ENCODE assay signal across 8 cellular contexts in the genomic region with DNA sequence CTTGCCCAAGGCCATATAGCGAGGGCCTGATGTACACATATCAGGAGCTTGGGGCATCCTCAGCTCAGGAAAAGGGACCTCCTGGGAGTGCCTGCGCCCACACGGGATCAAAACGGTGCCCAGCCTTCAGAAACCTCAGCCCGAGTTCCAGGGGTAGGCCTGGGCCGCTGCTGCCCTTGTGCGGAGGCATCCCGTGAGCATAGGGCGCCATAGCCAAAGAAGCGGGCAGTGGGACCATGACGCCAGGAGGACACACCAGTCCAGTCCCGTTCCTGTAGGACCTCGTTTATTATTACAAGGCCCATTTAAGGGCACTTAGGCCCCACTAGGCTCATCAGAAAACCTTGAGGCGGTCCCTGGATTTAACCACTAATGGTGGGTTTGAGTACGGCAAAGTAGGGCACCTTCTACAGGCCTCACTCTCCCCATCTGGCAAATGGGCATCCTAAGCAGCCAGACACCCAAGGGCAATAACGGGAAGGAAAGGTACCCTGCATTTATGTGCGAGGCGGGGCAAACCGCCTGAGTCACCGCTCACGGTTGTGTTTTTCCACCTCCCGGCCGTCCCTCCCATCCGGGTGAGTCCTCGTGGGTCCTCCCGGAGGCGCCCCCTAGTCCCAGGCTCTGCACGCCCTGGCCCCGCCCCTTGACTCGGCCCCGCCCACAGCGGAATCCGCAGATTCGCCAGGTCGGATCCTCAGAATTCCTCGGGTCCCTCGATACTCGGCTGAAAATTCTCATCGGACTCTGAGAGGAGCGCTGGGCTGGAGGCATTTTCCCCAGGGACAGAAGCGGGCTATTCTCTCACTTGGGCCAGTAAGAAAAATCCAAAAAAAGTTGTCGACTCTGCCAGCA. TPM values are rescaled to one million over a fixed set of nuclear protein-coding genes. Genes with fewer than 3 reads are reported as not detected.
DNase-seq lines count a peak whose midpoint lies in the region; ATAC-seq, FAIRE-seq and TF ChIP-seq lines count a peak whose summit lies in the region.

No MANE protein-coding gene starts in this region.

- ATAC-seq in HG02840 (IDR thresholded peaks at IDR 0.05; ENCODE audit: low FRiP score, unreplicated experiment): peak; percentile 40

- peak; percentile 49 for DNase-seq in NCI-H2196 treated with DMSO at 0.1 percent for 48 hours (lab: John Stamatoyannopoulos, UW; ENCODE audit: unreplicated experiment)
- DNase-seq in activated CD4-positive, CD25-positive, alpha-beta regulatory T cell (lab: John Stamatoyannopoulos, UW): peak; percentile 61 to 86 (median 77)
- peak in 52 of 61 donors; percentile 10 to 86 (median 73) for DNase-seq in caudate nucleus (lab: John Stamatoyannopoulos, UW)
- DNase-seq in keratinocyte (ENCODE audit: low read depth, low spot score): no peak
- peak; percentile 96 for DNase-seq in stimulated activated CD4-positive, alpha-beta T cell treated with anti-CD3 and anti-CD28 coated beads, Interleukin-15, amount 100 ng/mL, for 24 hours
- no peak for DNase-seq in OCI-M2 (lab: John Stamatoyannopoulos, UW; ENCODE audit: unreplicated experiment)

- H3K9me1 ChIP-seq in keratinocyte (ENCODE audit: control insufficient read depth, extremely low read depth, insufficient read depth, low read length): no peaks in the 10 kb centered on the region

- peaks cover 19 to 27% of the 10 kb centered on the region in 2 experiments for H3K36me3 ChIP-seq in keratinocyte (ENCODE audit: control insufficient read depth in 2 of 2, extremely low read depth in 1 of 2, insufficient read depth in 2 of 2, low read length in 2 of 2)

- no peak for FAIRE-seq in keratinocyte (lab: Jason Lieb, UNC)

- peaks cover 2% of the 10 kb centered on the region for H4K20me1 ChIP-seq in keratinocyte (ENCODE audit: control insufficient read depth, extremely low read depth, insufficient read depth, low read length)

- peak overlapping the region; percentile 90 for H3K4me2 ChIP-seq in keratinocyte (ENCODE audit: control insufficient read depth, extremely low read depth, insufficient read depth, low read depth, low read length)

- peaks cover 24% of the 10 kb centered on the region for H3K79me2 ChIP-seq in keratinocyte (ENCODE audit: control insufficient read depth, insufficient read depth, low read length)

- H3K9me3 ChIP-seq in keratinocyte (ENCODE audit: control insufficient read depth, low read depth, low read length): no peaks in the 10 kb centered on the region

- TF ChIP-seq CTCF in GM12874 (IDR thresholded peaks at IDR 0.05; ENCODE audit: insufficient read depth, low read depth, low read length): peak; percentile 35
- TF ChIP-seq CTCF in keratinocyte (optimal IDR thresholded peaks at IDR 0.05 in 1 of 3, IDR thresholded peaks at IDR 0.05 in 1 of 3, conservative IDR thresholded peaks at IDR 0.05 in 1 of 3; ENCODE audit: extremely low read depth in 1 of 3, insufficient read depth in 2 of 3, low read length in 3 of 3): peak in 2 of 3 experiments; percentile 26 to 48

- peak overlapping the region; percentile 79 to 89 (median 85) for H3K4me3 ChIP-seq in keratinocyte (ENCODE audit: control insufficient read depth in 2 of 3, extremely low read depth in 1 of 3, insufficient read depth in 2 of 3, low read depth in 1 of 3, low read length in 3 of 3)

- dilution Hi-C loops in keratinocyte (cut with MboI; ENCODE audit: extremely low pct_ligation_motif_present, low sequenced_read_pairs): no loop called here

- H3K4me1 ChIP-seq in keratinocyte (ENCODE audit: control insufficient read depth, extremely low read depth, insufficient read depth, low read length): peaks cover 12% of the 10 kb centered on the region

- H3K9ac ChIP-seq in keratinocyte (ENCODE audit: control insufficient read depth, extremely low read depth, insufficient read depth, low read length): peak overlapping the region; percentile 99

- peak overlapping the region; percentile 82 for H2AFZ ChIP-seq in keratinocyte (ENCODE audit: control insufficient read depth, low read length)

- no peaks in the 10 kb centered on the region for H3K27me3 ChIP-seq in keratinocyte (ENCODE audit: control insufficient read depth, extremely low read depth, insufficient read depth, low read length)

- H3K27ac ChIP-seq in caudate nucleus (ENCODE audit: low read depth, low read length): peak overlapping the region; percentile 97
- peak overlapping the region; percentile 97 for H3K27ac ChIP-seq in keratinocyte (ENCODE audit: control insufficient read depth, insufficient read depth, low read length)

RNA-seq across cellular contexts. Expression of gene SETD1A, which starts 0.7 kb away (rescaled TPM):
- 0.94 to 3.7 TPM (median 1.1 TPM) in 3 replicates for polyA plus RNA-seq in keratinocyte
- polyA plus RNA-seq in keratinocyte (2011; ENCODE audit: low read depth): 3.0 TPM
- polyA plus RNA-seq in keratinocyte (2011; cell fraction: cytosol; rRNA removed): 1.4 and 2.1 TPM in 2 replicates
- 8.9 and 11.2 TPM in 2 replicates for polyA plus RNA-seq in keratinocyte (2011; cell fraction: nucleus; rRNA removed)
- polyA plus RNA-seq in keratinocyte (2012; ENCODE audit: low replicate concordance): 4.7 and 10.9 TPM in 2 replicates
- 1.5 to 17.4 TPM (median 2.2 TPM) in 3 replicates for polyA minus RNA-seq in keratinocyte
- polyA minus RNA-seq in keratinocyte (2011; cell fraction: cytosol; rRNA and poly(A)+ RNA removed): 2.5 TPM
- 3.7 and 5.2 TPM in 2 replicates for polyA minus RNA-seq in keratinocyte (2011; cell fraction: nucleus; rRNA and poly(A)+ RNA removed)

RNA-seq across cellular contexts. Expression of gene ORAI3, which starts 8.0 kb away (rescaled TPM):
- 8.1 to 12.7 TPM (median 10.8 TPM) in 3 replicates for polyA plus RNA-seq in keratinocyte
- polyA plus RNA-seq in keratinocyte (2011; ENCODE audit: low read depth): 2.3 TPM
- 10.3 and 13.2 TPM in 2 replicates for polyA plus RNA-seq in keratinocyte (2011; cell fraction: cytosol; rRNA removed)
- polyA plus RNA-seq in keratinocyte (2011; cell fraction: nucleus; rRNA removed): 16.6 and 23.6 TPM in 2 replicates
- polyA plus RNA-seq in keratinocyte (2012; ENCODE audit: low replicate concordance): 8.0 and 11.6 TPM in 2 replicates
- polyA minus RNA-seq in keratinocyte: 11.8 to 14.7 TPM (median 13.6 TPM) in 3 replicates
- 10.6 TPM for polyA minus RNA-seq in keratinocyte (2011; cell fraction: cytosol; rRNA and poly(A)+ RNA removed)
- polyA minus RNA-seq in keratinocyte (2011; cell fraction: nucleus; rRNA and poly(A)+ RNA removed): 12.5 and 14.9 TPM in 2 replicates

RNA-seq across cellular contexts. Expression of gene HSD3B7, which starts 28.2 kb away (rescaled TPM):
- 2.0 to 3.5 TPM (median 2.4 TPM) in 3 replicates for polyA plus RNA-seq in keratinocyte
- 1.6 TPM for polyA plus RNA-seq in keratinocyte (2011; ENCODE audit: low read depth)
- 1.6 and 2.9 TPM in 2 replicates for polyA plus RNA-seq in keratinocyte (2011; cell fraction: cytosol; rRNA removed)
- polyA plus RNA-seq in keratinocyte (2011; cell fraction: nucleus; rRNA removed): 3.9 and 4.7 TPM in 2 replicates
- polyA plus RNA-seq in keratinocyte (2012; ENCODE audit: low replicate concordance): 2.1 and 6.1 TPM in 2 replicates
- polyA minus RNA-seq in keratinocyte: 2.4 to 3.8 TPM (median 2.4 TPM) in 3 replicates
- 3.5 TPM for polyA minus RNA-seq in keratinocyte (2011; cell fraction: cytosol; rRNA and poly(A)+ RNA removed)
- 1.8 and 2.1 TPM in 2 replicates for polyA minus RNA-seq in keratinocyte (2011; cell fraction: nucleus; rRNA and poly(A)+ RNA removed)

RNA-seq across cellular contexts. Expression of gene FBXL19, which starts 33.5 kb away (rescaled TPM):
- 9.6 to 15.0 TPM (median 10.2 TPM) in 3 replicates for polyA plus RNA-seq in keratinocyte
- polyA plus RNA-seq in keratinocyte (2011; ENCODE audit: low read depth): 2.2 TPM
- polyA plus RNA-seq in keratinocyte (2011; cell fraction: cytosol; rRNA removed): 5.7 and 16.5 TPM in 2 replicates
- polyA plus RNA-seq in keratinocyte (2011; cell fraction: nucleus; rRNA removed): 24.0 and 32.9 TPM in 2 replicates
- polyA plus RNA-seq in keratinocyte (2012; ENCODE audit: low replicate concordance): 8.3 and 25.1 TPM in 2 replicates
- 8.6 to 28.7 TPM (median 11.7 TPM) in 3 replicates for polyA minus RNA-seq in keratinocyte
- 46.2 TPM for polyA minus RNA-seq in keratinocyte (2011; cell fraction: cytosol; rRNA and poly(A)+ RNA removed)
- polyA minus RNA-seq in keratinocyte (2011; cell fraction: nucleus; rRNA and poly(A)+ RNA removed): 18.1 and 25.4 TPM in 2 replicates

RNA-seq across cellular contexts. Expression of gene STX1B, which starts 53.6 kb away (rescaled TPM):
- 0.34 to 0.55 TPM (median 0.50 TPM) in 3 replicates for polyA plus RNA-seq in keratinocyte
- 1.2 TPM for polyA plus RNA-seq in keratinocyte (2011; ENCODE audit: low read depth)
- polyA plus RNA-seq in keratinocyte (2011; cell fraction: cytosol; rRNA removed): 0.19 and 0.44 TPM in 2 replicates
- polyA plus RNA-seq in keratinocyte (2011; cell fraction: nucleus; rRNA removed): 3.5 and 5.4 TPM in 2 replicates
- polyA plus RNA-seq in keratinocyte (2012; ENCODE audit: low replicate concordance): 0.29 and 0.63 TPM in 2 replicates
- polyA minus RNA-seq in keratinocyte: 0.63 to 3.0 TPM (median 0.70 TPM) in 3 replicates
- polyA minus RNA-seq in keratinocyte (2011; cell fraction: cytosol; rRNA and poly(A)+ RNA removed): 0.38 TPM
- polyA minus RNA-seq in keratinocyte (2011; cell fraction: nucleus; rRNA and poly(A)+ RNA removed): 0.42 and 1.4 TPM in 2 replicates

Comparison
In these comparisons a context has a peak if more than half of its experiments do, and no peak if none do; other contexts are left out.
1. DNase-seq: peak in NCI-H2196 treated with DMSO at 0.1 percent for 48 hours (single experiment), activated CD4-positive, CD25-positive, alpha-beta regulatory T cell (4 of 4), caudate nucleus (52 of 61) and stimulated activated CD4-positive, alpha-beta T cell treated with anti-CD3 and anti-CD28 coated beads, Interleukin-15, amount 100 ng/mL, for 24 hours (single experiment); none in keratinocyte (single experiment) and OCI-M2 (single experiment).